In genomic region chr10:78251041-78251434, GRCh38 we compare ENCODE assay signal across 1 cellular context.
TF ChIP-seq lines count a peak whose summit lies in the region.

No MANE protein-coding gene starts in this region.

TF ChIP-seq in A549, 52 proteins besides CTCF, POLR2A, EP300 and RAD21 (continued from another document):
- TF ChIP-seq, protein P1, sequence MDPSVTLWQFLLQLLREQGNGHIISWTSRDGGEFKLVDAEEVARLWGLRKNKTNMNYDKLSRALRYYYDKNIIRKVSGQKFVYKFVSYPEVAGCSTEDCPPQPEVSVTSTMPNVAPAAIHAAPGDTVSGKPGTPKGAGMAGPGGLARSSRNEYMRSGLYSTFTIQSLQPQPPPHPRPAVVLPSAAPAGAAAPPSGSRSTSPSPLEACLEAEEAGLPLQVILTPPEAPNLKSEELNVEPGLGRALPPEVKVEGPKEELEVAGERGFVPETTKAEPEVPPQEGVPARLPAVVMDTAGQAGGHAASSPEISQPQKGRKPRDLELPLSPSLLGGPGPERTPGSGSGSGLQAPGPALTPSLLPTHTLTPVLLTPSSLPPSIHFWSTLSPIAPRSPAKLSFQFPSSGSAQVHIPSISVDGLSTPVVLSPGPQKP (IDR thresholded peaks at IDR 0.05; ENCODE audit: low read depth, low read length) = no peak
- TF ChIP-seq RCOR1 (IDR thresholded peaks at IDR 0.05; ENCODE audit: low read depth, low read length) (no peak), RARB (CRISPR knock-in tag; IDR thresholded peaks at IDR 0.05) (no peak), CBX8 (IDR thresholded peaks at IDR 0.05) (no peak), NR3C1 (IDR thresholded peaks at IDR 0.05) (no peak)
- TF ChIP-seq, protein P2, sequence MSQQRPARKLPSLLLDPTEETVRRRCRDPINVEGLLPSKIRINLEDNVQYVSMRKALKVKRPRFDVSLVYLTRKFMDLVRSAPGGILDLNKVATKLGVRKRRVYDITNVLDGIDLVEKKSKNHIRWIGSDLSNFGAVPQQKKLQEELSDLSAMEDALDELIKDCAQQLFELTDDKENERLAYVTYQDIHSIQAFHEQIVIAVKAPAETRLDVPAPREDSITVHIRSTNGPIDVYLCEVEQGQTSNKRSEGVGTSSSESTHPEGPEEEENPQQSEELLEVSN (IDR thresholded peaks at IDR 0.05; ENCODE audit: borderline replicate concordance, low read depth) = no peak
